ENCODE assay signal across 8 cellular contexts in genomic region chr14:31420013-31420318, GRCh38. TPM values are rescaled to one million over a fixed set of nuclear protein-coding genes. Genes with fewer than 3 reads are reported as not detected.
DNase-seq lines count a peak whose midpoint lies in the region; ATAC-seq and TF ChIP-seq lines count a peak whose summit lies in the region.

No MANE protein-coding gene starts in this region.

- BruUV-seq in HCT116 (replicated peaks; lab: Mats Ljungman, UMichigan) = no TSS peak

- H3K4me1 ChIP-seq in HCT116 (ENCODE audit: control insufficient read depth in 1 of 2, insufficient read depth in 2 of 2, low read length in 2 of 2) (peaks cover 23 to 35% of the 10 kb centered on the region in 2 experiments), adipocyte (ENCODE audit: control insufficient read depth, insufficient read depth, low read length) (peaks cover 18% of the 10 kb centered on the region), heart right ventricle (peaks cover 0 to 39% (median 18%) of the 10 kb centered on the region in 9 donors)

- H3K27me3 ChIP-seq in HCT116 (ENCODE audit: insufficient read depth, low read length) = no peaks in the 10 kb centered on the region
- H3K27me3 ChIP-seq in adipocyte (replicated peaks; ENCODE audit: control insufficient read depth, insufficient read depth, low read length) = no peaks in the 10 kb centered on the region
- H3K27me3 ChIP-seq in heart right ventricle = no peaks in the 10 kb centered on the region

- WGBS in heart right ventricle, 2 donors = 0 to 1% methylated on average over 25 to 27 of the region's 27 CpGs

- no peak for TF ChIP-seq CTCF in HCT116 (IDR thresholded peaks at IDR 0.05 in 2 of 3, conservative IDR thresholded peaks at IDR 0.05 in 1 of 3; ENCODE audit: borderline replicate concordance in 1 of 3, insufficient read depth in 1 of 3, low read depth in 2 of 3, low read length in 2 of 3)
- no peak for TF ChIP-seq CTCF in heart right ventricle (IDR thresholded peaks at IDR 0.05)

- CTCF ChIA-PET in HCT116 (lab: Charles Lee) = interaction anchor here (0.9 to 1.0 kb wide), 2 partner anchors 25 to 37 kb away, joined by 3 read pairs; partner anchors contain the start of gene DTD2

- H3K79me2 ChIP-seq in HCT116 (ENCODE audit: insufficient read depth, low read length) = peaks cover 28% of the 10 kb centered on the region

- peak overlapping the region; percentile 96 for H3K4me2 ChIP-seq in HCT116 (ENCODE audit: low read length)

- DNase-seq in SHP77 (lab: John Stamatoyannopoulos, UW) (peak; percentile 22 to 54), SHP77 treated with DMSO at 0.1 percent for 48 hours (lab: John Stamatoyannopoulos, UW) (no peak), HCT116 (ENCODE audit: low read depth, low spot score) (no peak), NCI-H1092 treated with DMSO at 0.1 percent for 48 hours (lab: John Stamatoyannopoulos, UW) (peak; percentile 57), adipocyte (ENCODE audit: low read depth) (no peak), heart right ventricle (peak; percentile 50 to 72), posterior vena cava (ENCODE audit: low spot score) (peak; percentile 90), pons (ENCODE audit: low spot score) (no peak)

- peak overlapping the region; percentile 75 for H3K27ac ChIP-seq in HCT116 (ENCODE audit: low read depth, low read length)
- peak overlapping the region; percentile 39 to 95 (median 91) for H3K27ac ChIP-seq in heart right ventricle

- H2AFZ ChIP-seq in HCT116 (ENCODE audit: low read depth, low read length, poor library complexity, severe bottlenecking) = peak overlapping the region; percentile 37

- H3K36me3 ChIP-seq in HCT116 (ENCODE audit: control insufficient read depth in 1 of 2, insufficient read depth in 2 of 2, low read length in 2 of 2) (no peaks in the 10 kb centered on the region), adipocyte (ENCODE audit: control insufficient read depth, insufficient read depth, low read length, severe bottlenecking) (no peaks in the 10 kb centered on the region), heart right ventricle (no peaks in the 10 kb centered on the region)

- POLR2A ChIA-PET in HCT116 (lab: Charles Lee) = interaction anchor here (0.8 to 1.6 kb wide), 17 partner anchors 9 to 994 kb away, joined by 3 to 10 read pairs (median 4); partner anchors contain the start of genes DTD2 and STRN3

- ATAC-seq in HCT116 (peak; percentile 77), heart right ventricle (peak in 7 of 8 donors; percentile 67 to 85 (median 78))

- RAD21 ChIA-PET in HCT116 (lab: Charles Lee; ENCODE audit: low non-redundant PET in 1 of 2, low total read pairs in 2 of 2, uncharacterized antibody in 2 of 2, unreplicated experiment in 2 of 2) = no interaction called here

- intact Hi-C loops in HCT116 (cut with micrococcal nuclease) = no loop called here
- intact Hi-C loops in heart right ventricle (cut with DNase I) = loop anchor here in 2 of 10 donors (2.0 kb wide), 1 partner anchor 37 kb away; the partner anchor contains the start of gene DTD2 (in 2 of the 2)
- intact Hi-C loops in posterior vena cava (cut with DNase I) = no loop called here

- H3K4me3 ChIP-seq in HCT116 (replicated peaks in 1 of 2; ENCODE audit: low read depth in 1 of 2, low read length in 2 of 2) = peak overlapping the region; percentile 95 to 96
- peak overlapping the region; percentile 100 for H3K4me3 ChIP-seq in adipocyte (ENCODE audit: low read length)
- peak overlapping the region; percentile 73 to 98 (median 94) for H3K4me3 ChIP-seq in heart right ventricle

- H3K9ac ChIP-seq in HCT116 (ENCODE audit: low read length) (peak overlapping the region; percentile 81), adipocyte (ENCODE audit: low read length) (peak overlapping the region; percentile 100)

- H3K9me3 ChIP-seq in HCT116 (ENCODE audit: control insufficient read depth in 1 of 2, insufficient read depth in 1 of 2, low read depth in 1 of 2, low read length in 2 of 2) = no peaks in the 10 kb centered on the region
- H3K9me3 ChIP-seq in adipocyte (ENCODE audit: control insufficient read depth, low read length) = no peaks in the 10 kb centered on the region
- no peaks in the 10 kb centered on the region for H3K9me3 ChIP-seq in heart right ventricle

- TF ChIP-seq POLR2A in HCT116 (IDR thresholded peaks at IDR 0.05; ENCODE audit: borderline replicate concordance, extremely low read depth, insufficient read depth, insufficient read length) = no peak

- H3K9me2 ChIP-seq in HCT116 (ENCODE audit: insufficient read depth) = no peaks in the 10 kb centered on the region

- TF ChIP-seq RAD21 in HCT116 (IDR thresholded peaks at IDR 0.05; ENCODE audit: low read depth) = no peak

- no peaks in the 10 kb centered on the region for H4K20me1 ChIP-seq in HCT116 (ENCODE audit: insufficient read depth)

TF ChIP-seq in HCT116, 20 proteins besides CTCF, POLR2A, EP300 and RAD21:
- TF ChIP-seq POLR2AphosphoS5 (IDR thresholded peaks at IDR 0.05; ENCODE audit: low read depth, low read length) = no peak
- no peak for TF ChIP-seq ZBTB33 (IDR thresholded peaks at IDR 0.05; ENCODE audit: extremely low read depth, insufficient replicate concordance, low read length)
- no peak for TF ChIP-seq YY1 (IDR thresholded peaks at IDR 0.05; ENCODE audit: extremely low read depth, insufficient replicate concordance, low read depth, low read length)
- TF ChIP-seq EGR1 (IDR thresholded peaks at IDR 0.05; ENCODE audit: low read depth) = no peak
- no peak for TF ChIP-seq SRF (IDR thresholded peaks at IDR 0.05; ENCODE audit: low read depth)
- no peak for TF ChIP-seq CBX3 (IDR thresholded peaks at IDR 0.05; ENCODE audit: low read depth)
- no peak for TF ChIP-seq ZFX (IDR thresholded peaks at IDR 0.05)
- no peak for TF ChIP-seq MAX (IDR thresholded peaks at IDR 0.05)
- TF ChIP-seq TCF7L2 (IDR thresholded peaks at IDR 0.05; ENCODE audit: borderline replicate concordance, extremely low read depth, insufficient read depth, insufficient read length) = no peak
- TF ChIP-seq CEBPB (IDR thresholded peaks at IDR 0.05; ENCODE audit: low read depth) = no peak
- TF ChIP-seq EZH2 (IDR thresholded peaks at IDR 0.05) = no peak
- TF ChIP-seq SIN3A (IDR thresholded peaks at IDR 0.05; ENCODE audit: low read depth) = no peak; the same call in 1 of the 2 replicates
- TF ChIP-seq SP1 (IDR thresholded peaks at IDR 0.05; ENCODE audit: low read depth) = no peak
- TF ChIP-seq EZH2phosphoT487 (IDR thresholded peaks at IDR 0.05; ENCODE audit: borderline replicate concordance) = no peak
- no peak for TF ChIP-seq ZNF274 (IDR thresholded peaks at IDR 0.05; ENCODE audit: low read depth, low read length)
- TF ChIP-seq ATF3 (IDR thresholded peaks at IDR 0.05) = no peak
TF ChIP-seq in HCT116: peak in this region for 0.

RNA-seq across cellular contexts. Expression of gene HEATR5A, which starts 0.4 kb away (rescaled TPM):
- 20.9 TPM for total RNA-seq in HCT116 (2021; ENCODE audit: unreplicated experiment)
- 6.5 and 7.0 TPM in 2 replicates for polyA plus RNA-seq in HCT116 (2012)
- 10 to 100 TPM; 39.7 to 55.1 (median 46.2) TPM for total RNA-seq in heart right ventricle
- polyA plus RNA-seq in heart right ventricle = 10 to 100 TPM; 17.0 to 65.0 TPM
- 10 to 100 TPM; 44.6 to 48.1 TPM for total RNA-seq in posterior vena cava

RNA-seq across cellular contexts. Expression of gene DTD2, which starts 37.3 kb away (rescaled TPM):
- total RNA-seq in HCT116 (2021; ENCODE audit: unreplicated experiment) = 24.6 TPM
- polyA plus RNA-seq in HCT116 (2012) = 8.5 TPM in 2 replicates
- total RNA-seq in heart right ventricle = 1 to 10 TPM; 4.2 to 9.5 (median 6.6) TPM
- polyA plus RNA-seq in heart right ventricle = 1 to 10 TPM; 4.2 to 5.3 TPM
- total RNA-seq in posterior vena cava = 10 to 100 TPM; 16.5 to 16.8 TPM

Comparison
In these comparisons a context has a peak if more than half of its experiments do, and no peak if none do; other contexts are left out.
1. DNase-seq: peak in SHP77 (2 of 2), NCI-H1092 treated with DMSO at 0.1 percent for 48 hours (single experiment), heart right ventricle (2 of 2) and posterior vena cava (single experiment); none in SHP77 treated with DMSO at 0.1 percent for 48 hours (single experiment), HCT116 (single experiment), adipocyte (single experiment) and pons (single experiment).
2. Peak in every context shown above with its lines, with median percentiles within 50 percentile points of each other: H3K4me3 ChIP-seq.